In genomic region chr12:110531741-110532333, GRCh38 we compare ENCODE assay signal across 9 cellular contexts. TPM values are rescaled to one million over a fixed set of nuclear protein-coding genes. Genes with fewer than 3 reads are reported as not detected.
DNase-seq lines count a peak whose midpoint lies in the region; ATAC-seq and TF ChIP-seq lines count a peak whose summit lies in the region.
"Had no signal": no experiment of that assay in that cellular context is flagged by ENCODE, and none has a peak within 500 bp of the region (broad histone marks: within the 10 kb centered on the region; RNA-seq: fewer than 3 reads in every experiment).

No MANE protein-coding gene starts in this region.

- POLR2A ChIA-PET in GM10248 (lab: Yijun Ruan, JAX): no interaction called here

- peaks cover 39 to 68% (median 65%) of the 10 kb centered on the region in 4 donors for H3K4me1 ChIP-seq in esophagus muscularis mucosa

- ATAC-seq in GM21381 (IDR thresholded peaks at IDR 0.05; ENCODE audit: unreplicated experiment) (peak; percentile 86), HG03558 (IDR thresholded peaks at IDR 0.05; ENCODE audit: extremely low read depth, unreplicated experiment) (peak; percentile 64)

- H3K4me3 ChIP-seq in esophagus muscularis mucosa: no peak overlapping the region
- H3K4me3 ChIP-seq: heart left ventricle had no signal

- TF ChIP-seq CTCF in GM10248 (IDR thresholded peaks at IDR 0.05; ENCODE audit: control extremely low read depth, extremely low read depth, low read depth, missing control alignments) (no peak), esophagus muscularis mucosa (IDR thresholded peaks at IDR 0.05) (no peak)

- TF ChIP-seq EP300 in esophagus muscularis mucosa (IDR thresholded peaks at IDR 0.05): no peak

- intact Hi-C loops in esophagus muscularis mucosa (cut with DNase I): no loop called here

- TF ChIP-seq POLR2A in esophagus muscularis mucosa (IDR thresholded peaks at IDR 0.05; ENCODE audit: low read depth): no peak

- no peaks in the 10 kb centered on the region for H3K9me3 ChIP-seq in esophagus muscularis mucosa
- H3K9me3 ChIP-seq: heart left ventricle had no signal

- H3K36me3 ChIP-seq in esophagus muscularis mucosa: peaks cover 0 to 34% (median 12%) of the 10 kb centered on the region in 4 donors

- peak; percentile 76 for DNase-seq in GM10248 (ENCODE audit: extremely low spot score)
- no peak for DNase-seq in esophagus muscularis mucosa (ENCODE audit: extremely low spot score)
- DNase-seq in SIG-M5 (lab: John Stamatoyannopoulos, UW): no peak
- no peak for DNase-seq in mucosa of gallbladder (ENCODE audit: low spot score)
- no peak for DNase-seq in amniotic stem cell (lab: John Stamatoyannopoulos, UW)
- no peak for DNase-seq in stimulated activated CD4-positive, alpha-beta T cell treated with anti-CD3 and anti-CD28 coated beads, Interleukin-4, amount 100 ng/mL, for 1 hour
- DNase-seq: heart left ventricle had no signal

- CTCF ChIA-PET in GM10248 (lab: Yijun Ruan, JAX): interaction anchor here (1.0 to 9.4 kb wide), 11 partner anchors 8 to 100 kb away, joined by 3 to 70 read pairs (median 6); partner anchors contain the start of genes FAM216A and GPN3

- WGBS in esophagus muscularis mucosa: 36% methylated on average over 2 of the region's 2 CpGs

- no peaks in the 10 kb centered on the region for H3K27me3 ChIP-seq in esophagus muscularis mucosa
- H3K27me3 ChIP-seq: heart left ventricle had no signal

- peak overlapping the region; percentile 43 to 68 (median 61) for H3K27ac ChIP-seq in esophagus muscularis mucosa (replicated peaks in 1 of 4)

RNA-seq across cellular contexts. Expression of gene RAD9B, which starts 29.7 kb away (rescaled TPM):
- 1 to 10 TPM in 3 of 4 donors, under 1 TPM in 1; 0.98 to 5.0 (median 2.0) TPM for total RNA-seq in esophagus muscularis mucosa
- total RNA-seq in mucosa of gallbladder: 0.35 TPM

RNA-seq across cellular contexts. Expression of gene VPS29, which starts 29.9 kb away (rescaled TPM):
- 100 to 1,000 TPM; 126 to 166 (median 156) TPM for total RNA-seq in esophagus muscularis mucosa
- total RNA-seq in mucosa of gallbladder: 85.6 TPM

RNA-seq across cellular contexts. Expression of gene PPTC7, which starts 51.3 kb away (rescaled TPM):
- 10 to 100 TPM; 36.6 to 55.6 (median 53.2) TPM for total RNA-seq in esophagus muscularis mucosa
- 18.2 TPM for total RNA-seq in mucosa of gallbladder
